In the genomic region with DNA sequence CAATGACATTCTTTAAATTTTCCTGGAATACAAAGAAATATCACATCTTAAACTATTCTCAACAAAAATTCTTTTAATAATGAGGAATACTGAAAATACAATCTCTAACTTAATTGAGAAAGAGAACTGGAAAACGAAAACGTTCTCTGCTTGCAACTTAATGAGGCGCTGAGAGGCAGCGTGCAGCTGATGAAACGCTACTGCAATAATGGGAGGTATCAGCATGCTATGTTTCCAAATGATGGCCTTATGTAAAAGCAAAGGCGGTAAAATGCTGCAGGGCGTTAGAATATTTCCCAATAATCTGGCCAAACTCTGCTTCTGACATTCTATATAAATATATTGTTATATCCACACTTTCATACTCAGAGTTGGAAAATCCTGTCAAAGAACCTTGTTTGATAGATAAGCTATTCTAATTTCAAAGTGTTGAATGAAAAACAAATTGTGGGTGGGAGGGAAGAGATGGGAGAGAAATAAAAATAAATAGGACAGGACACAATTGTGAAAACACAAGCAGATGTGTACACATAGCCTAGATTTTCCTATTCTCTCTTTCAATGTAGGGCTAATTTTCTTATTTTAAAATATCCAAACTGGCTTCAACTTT, we compare ENCODE assay signal across 16 cellular contexts.
DNase-seq lines count a peak whose midpoint lies in the region; ATAC-seq and TF ChIP-seq lines count a peak whose summit lies in the region.
"Had no signal": no experiment of that assay in that cellular context is flagged by ENCODE, and none has a peak within 500 bp of the region (broad histone marks: within the 10 kb centered on the region; RNA-seq: fewer than 3 reads in every experiment).

No MANE protein-coding gene starts in this region.

- H3K9me3 ChIP-seq in trophoblast cell (ENCODE audit: insufficient read depth, low read depth, low read length) = no peaks in the 10 kb centered on the region
- no peaks in the 10 kb centered on the region for H3K9me3 ChIP-seq in effector memory CD4-positive, alpha-beta T cell (ENCODE audit: control insufficient read depth, low read length)
- H3K9me3 ChIP-seq: esophagus squamous epithelium, upper lobe of right lung had no signal

- no peak overlapping the region for H2BK5ac ChIP-seq in trophoblast cell (ENCODE audit: low read depth, low read length, poor library complexity)

- no peaks in the 10 kb centered on the region for H3K36me3 ChIP-seq in trophoblast cell (ENCODE audit: control insufficient read depth in 1 of 2, insufficient read depth in 2 of 2, low read length in 2 of 2)
- no peaks in the 10 kb centered on the region for H3K36me3 ChIP-seq in effector memory CD4-positive, alpha-beta T cell (ENCODE audit: control insufficient read depth, insufficient read depth, low read length)
- H3K36me3 ChIP-seq: upper lobe of right lung had no signal

- WGBS in trophoblast cell (ENCODE audit: extremely low coverage, insufficient coverage, insufficient read length) = no CpG with 5 or more reads among the region's 7 CpGs

- H3K4ac ChIP-seq in trophoblast cell (ENCODE audit: low read depth, low read length) = no peak overlapping the region

- no peak overlapping the region for H3K23ac ChIP-seq in trophoblast cell (ENCODE audit: low read length)

- no peak overlapping the region for H3K14ac ChIP-seq in trophoblast cell (ENCODE audit: low read length)

- TF ChIP-seq CTCF in choroid plexus epithelial cell (conservative IDR thresholded peaks at IDR 0.05; ENCODE audit: low read depth, low read length) = no peak

- no peak overlapping the region for H3K4me3 ChIP-seq in choroid plexus epithelial cell (ENCODE audit: low read depth, low read length)
- H3K4me3 ChIP-seq in trophoblast cell (ENCODE audit: low read depth, low read length) = no peak overlapping the region
- no peak overlapping the region for H3K4me3 ChIP-seq in effector memory CD4-positive, alpha-beta T cell (ENCODE audit: insufficient read depth, low read depth, low read length, poor library complexity, severe bottlenecking)
- H3K4me3 ChIP-seq: esophagus squamous epithelium, upper lobe of right lung had no signal

- H3K4me2 ChIP-seq in trophoblast cell (ENCODE audit: low read length) = no peak overlapping the region

- no peak overlapping the region for H3K27ac ChIP-seq in trophoblast cell (ENCODE audit: low read depth, low read length)
- no peak overlapping the region for H3K27ac ChIP-seq in effector memory CD4-positive, alpha-beta T cell (ENCODE audit: insufficient read depth, low read length, poor library complexity, severe bottlenecking)
- H3K27ac ChIP-seq: esophagus squamous epithelium, upper lobe of right lung had no signal

- no peak overlapping the region for H2BK120ac ChIP-seq in trophoblast cell (ENCODE audit: insufficient read depth, low read length, poor library complexity)

- H4K12ac ChIP-seq in trophoblast cell (ENCODE audit: low read depth, low read length) = no peak overlapping the region

- H2AFZ ChIP-seq in trophoblast cell (ENCODE audit: insufficient read depth, low read length, poor library complexity) = no peak overlapping the region

- H3K79me1 ChIP-seq in trophoblast cell (ENCODE audit: low read length) = peaks cover 5% of the 10 kb centered on the region

- no peaks in the 10 kb centered on the region for H3K27me3 ChIP-seq in trophoblast cell (ENCODE audit: insufficient read depth, low read length)
- H3K27me3 ChIP-seq in effector memory CD4-positive, alpha-beta T cell (replicated peaks; ENCODE audit: control insufficient read depth, insufficient read depth, low read length, poor library complexity, severe bottlenecking) = no peaks in the 10 kb centered on the region
- H3K27me3 ChIP-seq: esophagus squamous epithelium, upper lobe of right lung had no signal

- no peak overlapping the region for H3K9ac ChIP-seq in trophoblast cell (ENCODE audit: low read length)

- ATAC-seq in HG03108 (IDR thresholded peaks at IDR 0.05; ENCODE audit: unreplicated experiment) (no peak), HG03139 (IDR thresholded peaks at IDR 0.05; ENCODE audit: unreplicated experiment) (no peak)
- ATAC-seq: upper lobe of right lung had no signal

- H4K91ac ChIP-seq in trophoblast cell (ENCODE audit: low read depth, low read length) = no peak overlapping the region

- DNase-seq in NCI-H1436 (lab: John Stamatoyannopoulos, UW) (peak; percentile 51), NCI-H1436 treated with DMSO at 0.1 percent for 48 hours (lab: John Stamatoyannopoulos, UW) (no peak), NCI-H526 treated with DMSO at 0.1 percent for 48 hours (lab: John Stamatoyannopoulos, UW) (peak; percentile 37), choroid plexus epithelial cell (ENCODE audit: low read depth) (peak; percentile 77), trophoblast cell (peak; percentile 45 to 77)
- no peak for DNase-seq in effector memory CD4-positive, alpha-beta T cell
- DNase-seq: activated CD4-positive, alpha-beta memory T cell treated with anti-CD3 and anti-CD28 coated beads for 36 hours; activated gamma-delta T cell treated with Interleukin-2 at 50 U/mL for 16 hours; DMS79 treated with DMSO at 0.1 percent for 48 hours; esophagus squamous epithelium; immature natural killer cell; NCI-H187 treated with DMSO at 0.1 percent for 48 hours; stimulated activated CD8-positive, alpha-beta memory T cell treated with anti-CD3 and anti-CD28 coated beads, Interleukin-4, amount 100 ng/mL, for 48 hours; upper lobe of right lung had no signal

- no peaks in the 10 kb centered on the region for H3K79me2 ChIP-seq in trophoblast cell (ENCODE audit: control insufficient read depth, insufficient read depth, low read length, poor library complexity)

- no peak overlapping the region for H4K8ac ChIP-seq in trophoblast cell (ENCODE audit: low read depth, low read length)

- no peak overlapping the region for H2BK12ac ChIP-seq in trophoblast cell (ENCODE audit: low read length)

- H3K4me1 ChIP-seq in trophoblast cell (ENCODE audit: control insufficient read depth in 1 of 2, insufficient read depth in 2 of 2, low read length in 2 of 2) = peaks cover 10 to 11% of the 10 kb centered on the region in 2 experiments
- H3K4me1 ChIP-seq in effector memory CD4-positive, alpha-beta T cell (ENCODE audit: control insufficient read depth, insufficient read depth, low read length, poor library complexity, severe bottlenecking) = no peaks in the 10 kb centered on the region
- H3K4me1 ChIP-seq: upper lobe of right lung had no signal

- H3K18ac ChIP-seq in trophoblast cell (ENCODE audit: low read length) = no peak overlapping the region

- no peak overlapping the region for H2AK5ac ChIP-seq in trophoblast cell (ENCODE audit: low read length)

Comparison
In these comparisons a context has a peak if more than half of its experiments do, and no peak if none do; other contexts are left out.
1. DNase-seq: peak in NCI-H1436 (single experiment), NCI-H526 treated with DMSO at 0.1 percent for 48 hours (single experiment), choroid plexus epithelial cell (single experiment) and trophoblast cell (2 of 2); none in NCI-H1436 treated with DMSO at 0.1 percent for 48 hours (single experiment) and effector memory CD4-positive, alpha-beta T cell (0 of 3).